21 cellular contexts compared by ENCODE assay signal in the genomic region with DNA sequence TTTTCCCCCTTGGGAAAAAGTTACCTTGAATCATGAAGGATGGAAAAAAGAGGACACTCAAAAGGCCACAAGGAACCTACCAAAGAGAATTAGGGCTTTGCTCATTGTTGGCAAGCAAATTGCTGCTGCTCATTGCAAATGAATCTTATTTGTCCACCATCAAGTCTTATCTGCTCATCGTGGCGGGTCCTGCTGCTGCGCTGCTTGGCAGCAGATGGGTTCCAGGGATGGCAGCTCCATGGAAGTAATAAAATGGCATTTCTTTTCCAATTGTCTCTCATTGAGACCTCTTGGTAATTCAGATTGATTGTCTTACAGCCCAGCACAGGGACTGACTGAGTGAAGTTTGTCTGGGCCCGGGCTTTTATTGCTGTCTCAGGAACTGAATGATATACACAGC.
DNase-seq lines count a peak whose midpoint lies in the region; ATAC-seq, FAIRE-seq and TF ChIP-seq lines count a peak whose summit lies in the region.
"Had no signal": no experiment of that assay in that cellular context is flagged by ENCODE, and none has a peak within 500 bp of the region (broad histone marks: within the 10 kb centered on the region; RNA-seq: fewer than 3 reads in every experiment).

No MANE protein-coding gene starts in this region.

- peaks cover 31% of the 10 kb centered on the region for H3K4me1 Mint-ChIP-seq in T-helper 17 cell

- POLR2A ChIA-PET in K562 (lab: Yijun Ruan, JAX): interaction anchor here (1.1 to 1.3 kb wide), 3 partner anchors 14 to 20 kb away, joined by 3 to 7 read pairs (median 3); no protein-coding TSS in a partner anchor

- no peaks in the 10 kb centered on the region for H4K20me1 ChIP-seq in BLaER1 treated with 17β-estradiol and CSF1 and Interleukin-3, amounts not matched to agents 10 nM and 100 nM
- no peaks in the 10 kb centered on the region for H4K20me1 ChIP-seq in K562 (replicated peaks; ENCODE audit: control insufficient read depth, insufficient read depth, low read length)

- H3K27me3 Mint-ChIP-seq in T-helper 17 cell: no peaks in the 10 kb centered on the region
- H3K27me3 Mint-ChIP-seq: CD4-positive, alpha-beta memory T cell had no signal

- H3K4me1 ChIP-seq in BE2C (peaks cover 52% of the 10 kb centered on the region), K562 (replicated peaks in 1 of 2; ENCODE audit: control insufficient read depth in 2 of 2, insufficient read depth in 2 of 2, low read length in 2 of 2) (peaks cover 25 to 31% of the 10 kb centered on the region in 2 experiments), lower lobe of right lung (peaks cover 5% of the 10 kb centered on the region)
- peaks cover 28 to 68% (median 62%) of the 10 kb centered on the region in 10 experiments for H3K4me1 ChIP-seq in BLaER1 treated with 17β-estradiol and CSF1 and Interleukin-3, amounts not matched to agents 10 nM and 100 nM

- peaks cover 2% of the 10 kb centered on the region; the same call in 1 of the 3 replicates for H3K79me2 ChIP-seq in K562 (ENCODE audit: control insufficient read depth, insufficient read depth, low read length)

- H3K9ac ChIP-seq in BLaER1 treated with 17β-estradiol and CSF1 and Interleukin-3, amounts not matched to agents 10 nM and 100 nM: no peak overlapping the region
- no peak overlapping the region for H3K9ac ChIP-seq in K562 (ENCODE audit: insufficient read depth in 1 of 2, low read depth in 2 of 2, low read length in 2 of 2)

- DNase-seq in BE2C: peak; percentile 62
- DNase-seq in T-helper 17 cell: no peak
- no peak for DNase-seq in K562 (ENCODE audit: extremely low read depth in 1 of 4, low spot score in 3 of 4)
- DNase-seq in lower lobe of right lung: no peak
- DNase-seq: ACHN; CD4-positive, alpha-beta memory T cell; DMS153; GF-D8; KBM-7; NCI-H1105 treated with DMSO at 0.1 percent for 48 hours; NCI-H1930; NCI-H226; NCI-H524; PC-9; SIG-M5 had no signal

- H3K27ac Mint-ChIP-seq in T-helper 17 cell: peak overlapping the region; percentile 95

- WGBS in K562 (ENCODE audit: insufficient coverage, low coverage, missing lambda C conversion rate): 94% methylated on average over 4 of the region's 4 CpGs

- CTCF ChIA-PET in K562 (lab: Yijun Ruan, JAX; ENCODE audit: low intra/inter-chr PET ratio): no interaction called here

- H3K27me3 ChIP-seq in BE2C (no peaks in the 10 kb centered on the region), K562 (ENCODE audit: control insufficient read depth in 2 of 2, insufficient read depth in 2 of 2, low read length in 2 of 2) (no peaks in the 10 kb centered on the region), lower lobe of right lung (ENCODE audit: low read depth) (peaks cover 5% of the 10 kb centered on the region)
- H3K27me3 ChIP-seq in BLaER1 treated with 17β-estradiol and CSF1 and Interleukin-3, amounts not matched to agents 10 nM and 100 nM: no peaks in the 10 kb centered on the region

- peaks cover 2% of the 10 kb centered on the region for H3K36me3 Mint-ChIP-seq in T-helper 17 cell (ENCODE audit: low read depth)
- H3K36me3 Mint-ChIP-seq: CD4-positive, alpha-beta memory T cell had no signal

- H3K9me3 ChIP-seq in BE2C (no peaks in the 10 kb centered on the region), T-helper 17 cell (ENCODE audit: control insufficient read depth, low read length, poor library complexity, severe bottlenecking) (no peaks in the 10 kb centered on the region), K562 (replicated peaks; ENCODE audit: control insufficient read depth, insufficient read depth, low read depth, low read length) (no peaks in the 10 kb centered on the region), lower lobe of right lung (no peaks in the 10 kb centered on the region)
- H3K9me3 ChIP-seq in BLaER1 treated with 17β-estradiol and CSF1 and Interleukin-3, amounts not matched to agents 10 nM and 100 nM (replicated peaks in 1 of 11): peaks cover 0 to 17% (median 14%) of the 10 kb centered on the region in 11 experiments; a peak in 15 of 22 replicates

- intact Hi-C loops in K562 (cut with micrococcal nuclease): loop anchor here (10.0 kb wide), 1 partner anchor 175 kb away; the partner anchor contains the start of gene GGNBP2
- intact Hi-C loops in lower lobe of right lung (cut with DNase I): no loop called here

- in situ Hi-C loops in K562 (cut with MboI): no loop called here

- no peak overlapping the region for H3K4me3 Mint-ChIP-seq in T-helper 17 cell

- BruUV-seq in K562 (replicated peaks; lab: Mats Ljungman, UMichigan): no TSS peak

- H3K4me3 ChIP-seq in BE2C (ENCODE audit: low read depth, low read length) (no peak overlapping the region), K562 (no peak overlapping the region), lower lobe of right lung (no peak overlapping the region)
- no peak overlapping the region for H3K4me3 ChIP-seq in BLaER1 treated with 17β-estradiol and CSF1 and Interleukin-3, amounts not matched to agents 10 nM and 100 nM
- H3K4me3 ChIP-seq: PC-9 had no signal

- no peaks in the 10 kb centered on the region for H3K36me3 ChIP-seq in BE2C
- no peaks in the 10 kb centered on the region for H3K36me3 ChIP-seq in BLaER1 treated with 17β-estradiol and CSF1 and Interleukin-3, amounts not matched to agents 10 nM and 100 nM
- H3K36me3 ChIP-seq in K562 (ENCODE audit: control insufficient read depth, insufficient read depth, low read length): no peaks in the 10 kb centered on the region
- no peaks in the 10 kb centered on the region for H3K36me3 ChIP-seq in lower lobe of right lung

- TF ChIP-seq EP300 in K562 (IDR thresholded peaks at IDR 0.05; ENCODE audit: low read length): no peak

- TF ChIP-seq CTCF in BE2C (IDR thresholded peaks at IDR 0.05; ENCODE audit: low read depth, low read length) (no peak), K562 (IDR thresholded peaks at IDR 0.05 in 2 of 3, conservative IDR thresholded peaks at IDR 0.05 in 1 of 3; ENCODE audit: insufficient read depth in 2 of 3, low read depth in 1 of 3, low read length in 3 of 3) (no peak), lower lobe of right lung (IDR thresholded peaks at IDR 0.05) (no peak)

- no peak for ATAC-seq in T-helper 17 cell
- no peak for ATAC-seq in K562
- no peak for ATAC-seq in GM19395 (IDR thresholded peaks at IDR 0.05; ENCODE audit: unreplicated experiment)
- ATAC-seq in lower lobe of right lung: no peak
- no peak for ATAC-seq in GM19035 (IDR thresholded peaks at IDR 0.05; ENCODE audit: unreplicated experiment)

- no peaks in the 10 kb centered on the region for H3K9me1 ChIP-seq in K562 (ENCODE audit: control insufficient read depth, insufficient read depth, low read length)

- no peak for TF ChIP-seq POLR2A in K562 (conservative IDR thresholded peaks at IDR 0.05)

- peak overlapping the region in 9 of 11 experiments; percentile 27 to 96 (median 94); a peak in 15 of 22 replicates for H3K4me2 ChIP-seq in BLaER1 treated with 17β-estradiol and CSF1 and Interleukin-3, amounts not matched to agents 10 nM and 100 nM
- no peak overlapping the region for H3K4me2 ChIP-seq in K562 (ENCODE audit: insufficient read depth, low read length)
- H3K4me2 ChIP-seq: PC-9 had no signal

- FAIRE-seq in K562 (lab: Jason Lieb, UNC): no peak
- FAIRE-seq: GM19239, H54 had no signal

- peak overlapping the region; percentile 6; the same call in 1 of the 2 replicates for H2AFZ ChIP-seq in K562 (ENCODE audit: low read depth, low read length)
- H2AFZ ChIP-seq: PC-9 had no signal

- H3K27ac ChIP-seq in BLaER1 treated with 17β-estradiol and CSF1 and Interleukin-3, amounts not matched to agents 10 nM and 100 nM: peak overlapping the region in 5 of 11 experiments; percentile 43 to 84 (median 77); a peak in 7 of 22 replicates
- H3K27ac ChIP-seq in K562 (ENCODE audit: extremely low read depth, low read depth, low read length) (no peak overlapping the region), lower lobe of right lung (no peak overlapping the region)
- H3K27ac ChIP-seq: PC-9, RWPE1 had no signal

- no peak for TF ChIP-seq RAD21 in K562 (CRISPR knock-in tag; conservative IDR thresholded peaks at IDR 0.05 in 1 of 2, IDR thresholded peaks at IDR 0.05 in 1 of 2)

TF ChIP-seq in K562, 482 proteins besides CTCF, POLR2A, EP300 and RAD21 (continues in another document):
- TF ChIP-seq, protein P1, sequence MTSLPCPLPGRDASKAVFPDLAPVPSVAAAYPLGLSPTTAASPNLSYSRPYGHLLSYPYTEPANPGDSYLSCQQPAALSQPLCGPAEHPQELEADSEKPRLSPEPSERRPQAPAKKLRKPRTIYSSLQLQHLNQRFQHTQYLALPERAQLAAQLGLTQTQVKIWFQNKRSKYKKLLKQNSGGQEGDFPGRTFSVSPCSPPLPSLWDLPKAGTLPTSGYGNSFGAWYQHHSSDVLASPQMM (CRISPR knock-in tag; IDR thresholded peaks at IDR 0.05): no peak
